11 cellular contexts compared by ENCODE assay signal in genomic region chr2:169069341-169069740, GRCh38. TPM values are rescaled to one million over a fixed set of nuclear protein-coding genes. Genes with fewer than 3 reads are reported as not detected.
DNase-seq lines count a peak whose midpoint lies in the region; ATAC-seq and TF ChIP-seq lines count a peak whose summit lies in the region.
"Had no signal": no experiment of that assay in that cellular context is flagged by ENCODE, and none has a peak within 500 bp of the region (broad histone marks: within the 10 kb centered on the region; RNA-seq: fewer than 3 reads in every experiment).

DHRS9 (plus strand) TSS chr2:169069563; CDS start chr2:169081582, 12,019 bp downstream.

- H3K27me3 ChIP-seq in PC-9 (ENCODE audit: insufficient read depth, low read depth): no peaks in the 10 kb centered on the region
- H3K27me3 ChIP-seq: heart right ventricle had no signal

- no peaks in the 10 kb centered on the region; the same call in 1 of the 2 replicates for H3K9me3 ChIP-seq in PC-9 (ENCODE audit: insufficient read depth, low read depth)
- H3K9me3 ChIP-seq: heart right ventricle had no signal

- H3K4me2 ChIP-seq in PC-9: peak within 1 kb of the TSS; percentile 66

- intact Hi-C loops in PC-9 (cut with micrococcal nuclease; ENCODE audit: unreplicated experiment): no loop called here

- H3K4me1 ChIP-seq in PC-9 (replicated peaks; ENCODE audit: insufficient read depth): peaks cover 18% of the 10 kb centered on the region

- H3F3A ChIP-seq in PC-9 (ENCODE audit: insufficient read depth, low read depth): peaks cover 5% of the 10 kb centered on the region; the same call in 1 of the 2 replicates

- H3K79me2 ChIP-seq in PC-9 (ENCODE audit: low read depth): no peaks in the 10 kb centered on the region

- CTCF ChIA-PET in PC-9 (lab: Charles Lee): no interaction called here

- no peak within 1 kb of the TSS for H2AFZ ChIP-seq in PC-9

- H4K20me1 ChIP-seq in PC-9 (ENCODE audit: insufficient read depth): no peaks in the 10 kb centered on the region

- no peak for ATAC-seq in HG03432 (IDR thresholded peaks at IDR 0.05; ENCODE audit: unreplicated experiment)
- ATAC-seq: heart right ventricle had no signal

- H3K27ac ChIP-seq in PC-9: peak within 1 kb of the TSS; percentile 50

- peak; percentile 35 to 56 for DNase-seq in activated CD4-positive, alpha-beta T cell treated with anti-CD3 and anti-CD28 coated beads, Interleukin-2, amount 50 U/mL, for 48 hours
- DNase-seq in activated CD4-positive, alpha-beta T cell treated with anti-CD3 and anti-CD28 coated beads for 4 hours: no peak
- DNase-seq in PC-9 (peak in 1 of 2 experiments; percentile 90), fibroblast of gingiva (ENCODE audit: low read depth) (peak; percentile 50), AG08396 (ENCODE audit: low spot score) (no peak), NCI-H2196 (lab: John Stamatoyannopoulos, UW; ENCODE audit: unreplicated experiment) (no peak)
- DNase-seq in stimulated activated CD4-positive, alpha-beta T cell treated with anti-CD3 and anti-CD28 coated beads, TNF-alpha, amount 100 ng/mL, for 24 hours (ENCODE audit: low read depth in 3 of 3): peak in 2 of 3 experiments; percentile 6 to 32
- DNase-seq: activated gamma-delta T cell, heart right ventricle, retina had no signal

- BruUV-seq in PC-9 (replicated peaks; lab: Mats Ljungman, UMichigan): no TSS peak

- no peak for TF ChIP-seq CTCF in PC-9 (conservative IDR thresholded peaks at IDR 0.05)

- H3K36me3 ChIP-seq in PC-9 (ENCODE audit: low read depth): no peaks in the 10 kb centered on the region
- H3K36me3 ChIP-seq: heart right ventricle had no signal

- H3K4me3 ChIP-seq in PC-9: peak within 1 kb of the TSS; percentile 24; the same call in 1 of the 2 replicates

- POLR2A ChIA-PET in PC-9 (lab: Charles Lee; ENCODE audit: unreplicated experiment): no interaction called here

- no peaks in the 10 kb centered on the region for H3K9me2 ChIP-seq in PC-9 (ENCODE audit: insufficient read depth)

RNA-seq across cellular contexts. Expression of gene DHRS9, which starts in this region (rescaled TPM):
- not detected in 2 replicates for total RNA-seq in PC-9 (2021)

Comparison
In these comparisons a context has a peak if more than half of its experiments do, and no peak if none do; other contexts are left out.
1. DNase-seq: peak in activated CD4-positive, alpha-beta T cell treated with anti-CD3 and anti-CD28 coated beads, Interleukin-2, amount 50 U/mL, for 48 hours (2 of 2), fibroblast of gingiva (single experiment) and stimulated activated CD4-positive, alpha-beta T cell treated with anti-CD3 and anti-CD28 coated beads, TNF-alpha, amount 100 ng/mL, for 24 hours (2 of 3); none in activated CD4-positive, alpha-beta T cell treated with anti-CD3 and anti-CD28 coated beads for 4 hours (0 of 2), AG08396 (single experiment) and NCI-H2196 (single experiment).